Comparison of ENCODE assay signal across 1 cellular context in the genomic region with DNA sequence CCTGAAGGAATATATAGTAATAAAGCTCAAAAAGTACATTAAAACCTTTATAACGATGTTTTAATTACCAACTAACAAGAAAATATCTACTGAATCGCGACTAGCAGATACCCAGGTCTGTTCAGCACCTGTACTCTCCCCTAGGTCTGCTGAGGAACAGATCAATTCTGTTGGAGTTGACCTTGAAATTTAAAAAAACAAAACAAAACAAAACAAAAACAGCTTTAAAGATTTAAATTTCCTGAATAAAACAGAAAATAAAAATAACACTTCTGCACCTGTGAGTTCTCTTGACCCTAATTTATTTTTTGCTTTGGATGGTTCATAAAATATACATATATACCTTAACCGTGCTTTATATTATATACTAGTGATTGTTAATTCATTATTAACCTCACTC.
TF ChIP-seq lines count a peak whose summit lies in the region.

No MANE protein-coding gene starts in this region.

TF ChIP-seq in IMR-90, 13 proteins besides CTCF, POLR2A, EP300 and RAD21:
- no peak for TF ChIP-seq BHLHE40 (IDR thresholded peaks at IDR 0.05; ENCODE audit: low read depth, low read length)
- TF ChIP-seq, protein P1, sequence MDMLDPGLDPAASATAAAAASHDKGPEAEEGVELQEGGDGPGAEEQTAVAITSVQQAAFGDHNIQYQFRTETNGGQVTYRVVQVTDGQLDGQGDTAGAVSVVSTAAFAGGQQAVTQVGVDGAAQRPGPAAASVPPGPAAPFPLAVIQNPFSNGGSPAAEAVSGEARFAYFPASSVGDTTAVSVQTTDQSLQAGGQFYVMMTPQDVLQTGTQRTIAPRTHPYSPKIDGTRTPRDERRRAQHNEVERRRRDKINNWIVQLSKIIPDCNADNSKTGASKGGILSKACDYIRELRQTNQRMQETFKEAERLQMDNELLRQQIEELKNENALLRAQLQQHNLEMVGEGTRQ (IDR thresholded peaks at IDR 0.05; ENCODE audit: low read depth, low read length) = no peak
- TF ChIP-seq, protein P2, sequence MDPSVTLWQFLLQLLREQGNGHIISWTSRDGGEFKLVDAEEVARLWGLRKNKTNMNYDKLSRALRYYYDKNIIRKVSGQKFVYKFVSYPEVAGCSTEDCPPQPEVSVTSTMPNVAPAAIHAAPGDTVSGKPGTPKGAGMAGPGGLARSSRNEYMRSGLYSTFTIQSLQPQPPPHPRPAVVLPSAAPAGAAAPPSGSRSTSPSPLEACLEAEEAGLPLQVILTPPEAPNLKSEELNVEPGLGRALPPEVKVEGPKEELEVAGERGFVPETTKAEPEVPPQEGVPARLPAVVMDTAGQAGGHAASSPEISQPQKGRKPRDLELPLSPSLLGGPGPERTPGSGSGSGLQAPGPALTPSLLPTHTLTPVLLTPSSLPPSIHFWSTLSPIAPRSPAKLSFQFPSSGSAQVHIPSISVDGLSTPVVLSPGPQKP (IDR thresholded peaks at IDR 0.05; ENCODE audit: borderline replicate concordance, low read depth, low read length) = no peak
- no peak for TF ChIP-seq SMC3 (IDR thresholded peaks at IDR 0.05; ENCODE audit: low read depth, low read length)
- no peak for TF ChIP-seq NFE2L2 (IDR thresholded peaks at IDR 0.05; ENCODE audit: low read depth, low read length)
- TF ChIP-seq RCOR1 (IDR thresholded peaks at IDR 0.05; ENCODE audit: insufficient replicate concordance, low read length) = no peak
TF ChIP-seq in IMR-90: peak in this region for 0.
